8 cellular contexts compared by ENCODE assay signal in genomic region chr12:68745904-68746571, GRCh38. TPM values are rescaled to one million over a fixed set of nuclear protein-coding genes. Genes with fewer than 3 reads are reported as not detected.
A peak's percentile ranks its signal among the peaks of the same experiment; 100 is the strongest.
DNase-seq lines count a peak whose midpoint lies in the region; FAIRE-seq and TF ChIP-seq lines count a peak whose summit lies in the region.

Gene SLC35E3 (plus strand): TSS chr12:68746176. CDS start chr12:68746378, 202 bp downstream.

- peak within 1 kb of the TSS; percentile 68 to 86 (median 84) for H3K9ac ChIP-seq in H1 (replicated peaks in 1 of 4; ENCODE audit: extremely low read depth in 1 of 4, low read depth in 3 of 4, low read length in 3 of 4)
- H3K9ac ChIP-seq in mesendoderm (ENCODE audit: low read length) = peak within 1 kb of the TSS; percentile 78

- H3K14ac ChIP-seq in H1 (ENCODE audit: insufficient read length) = no peak within 1 kb of the TSS

- peaks cover 8% of the 10 kb centered on the region for H3K23me2 ChIP-seq in H1 (ENCODE audit: low read depth, low read length)

- peaks cover 0 to 16% of the 10 kb centered on the region in 2 experiments; a peak in 2 of 4 replicates for H3K79me2 ChIP-seq in H1 (ENCODE audit: control insufficient read depth in 1 of 2, insufficient read depth in 2 of 2, low read length in 2 of 2)
- no peaks in the 10 kb centered on the region for H3K79me2 ChIP-seq in mesendoderm (ENCODE audit: control insufficient read depth, insufficient read depth, low read length)

- no peak for TF ChIP-seq CTCF in GM20000 (IDR thresholded peaks at IDR 0.05; ENCODE audit: extremely low read depth, missing control alignments)
- TF ChIP-seq CTCF in H1 (IDR thresholded peaks at IDR 0.05; ENCODE audit: control extremely low read depth in 1 of 3, insufficient read depth in 1 of 3, low read depth in 1 of 3, low read length in 3 of 3) = peak in 1 of 3 experiments; percentile 3; a peak in 1 of 4 replicates

- H3K4me1 ChIP-seq in H1 (replicated peaks in 1 of 4; ENCODE audit: control insufficient read depth in 3 of 4, insufficient read depth in 4 of 4, low read length in 3 of 4) = no peaks in the 10 kb centered on the region; a peak in 2 of 7 replicates
- no peaks in the 10 kb centered on the region for H3K4me1 ChIP-seq in mesendoderm (ENCODE audit: control insufficient read depth, low read depth, low read length)

- H3K36me3 ChIP-seq in H1 (ENCODE audit: control insufficient read depth in 2 of 4, insufficient read depth in 4 of 4, low read length in 3 of 4) (peaks cover 3 to 20% (median 6%) of the 10 kb centered on the region in 4 experiments; a peak in 6 of 8 replicates), mesendoderm (ENCODE audit: control insufficient read depth, insufficient read depth, low read length) (no peaks in the 10 kb centered on the region)

- H2BK15ac ChIP-seq in H1 (ENCODE audit: low read length) (0 out of 2 replicates have a peak within 1 kb of the TSS, but pooled peaks have one; percentile 19), mesendoderm (replicated peaks; ENCODE audit: low read depth) (no peak within 1 kb of the TSS)

- TF ChIP-seq EP300 in H1 (IDR thresholded peaks at IDR 0.05; ENCODE audit: borderline replicate concordance in 1 of 2, low read depth in 2 of 2, low read length in 2 of 2) = no peak

- peak within 1 kb of the TSS; percentile 90; the same call in 1 of the 2 replicates for H4K8ac ChIP-seq in H1 (ENCODE audit: extremely low read depth, insufficient read depth, low read length)
- no peak within 1 kb of the TSS for H4K8ac ChIP-seq in mesendoderm (ENCODE audit: low read depth, low read length)

- H3K56ac ChIP-seq in H1 (replicated peaks; ENCODE audit: insufficient read length, low read depth, low read length) = peak within 1 kb of the TSS; percentile 35
- H3K56ac ChIP-seq in mesendoderm (ENCODE audit: low read length) = peak within 1 kb of the TSS; percentile 89

- no peaks in the 10 kb centered on the region for H4K20me1 ChIP-seq in H1 (replicated peaks in 1 of 2; ENCODE audit: control insufficient read depth in 1 of 2, insufficient read depth in 2 of 2, low read length in 2 of 2)

- H2BK120ac ChIP-seq in H1 (replicated peaks; ENCODE audit: low read depth, low read length) (no peak within 1 kb of the TSS), mesendoderm (ENCODE audit: low read depth, low read length) (no peak within 1 kb of the TSS)

- no peak within 1 kb of the TSS for H2AK5ac ChIP-seq in H1 (ENCODE audit: low read depth, low read length)
- no peak within 1 kb of the TSS for H2AK5ac ChIP-seq in mesendoderm (ENCODE audit: low read length)

- peak within 1 kb of the TSS; percentile 90 for H2AFZ ChIP-seq in H1 (ENCODE audit: low read length)

- H3K9me3 ChIP-seq in H1 (ENCODE audit: insufficient read depth in 2 of 2, low read depth in 1 of 2, low read length in 1 of 2) = no peaks in the 10 kb centered on the region

- H4K5ac ChIP-seq in H1 (ENCODE audit: insufficient read length, low read depth, low read length) (peak within 1 kb of the TSS; percentile 72), mesendoderm (ENCODE audit: low read length) (no peak within 1 kb of the TSS)

- peak within 1 kb of the TSS; percentile 76; the same call in 1 of the 2 replicates for H3K27ac ChIP-seq in H1 (ENCODE audit: low read depth, low read length)
- H3K27ac ChIP-seq in mesendoderm (ENCODE audit: low read depth, low read length) = peak within 1 kb of the TSS; percentile 25

- no peak for FAIRE-seq in H1 (lab: Jason Lieb, UNC)

- H3K4me2 ChIP-seq in H1 (ENCODE audit: insufficient read depth in 1 of 2, low read depth in 2 of 2, low read length in 2 of 2) (peak within 1 kb of the TSS; percentile 78 to 90), mesendoderm (ENCODE audit: low read length) (peak within 1 kb of the TSS; percentile 61)

- no peaks in the 10 kb centered on the region for H3K27me3 ChIP-seq in H1 (replicated peaks in 1 of 4; ENCODE audit: control insufficient read depth in 3 of 4, extremely low read depth in 1 of 4, insufficient read depth in 3 of 4, low read length in 3 of 4)
- H3K27me3 ChIP-seq in mesendoderm (ENCODE audit: insufficient read depth, low read length, poor library complexity) = no peaks in the 10 kb centered on the region

- H3K18ac ChIP-seq in H1 (ENCODE audit: extremely low read depth, low read length) = peak within 1 kb of the TSS; percentile 94; the same call in 1 of the 2 replicates
- H3K18ac ChIP-seq in mesendoderm (ENCODE audit: low read length) = no peak within 1 kb of the TSS

- TF ChIP-seq RAD21 in H1 (IDR thresholded peaks at IDR 0.05 in 1 of 2, conservative IDR thresholded peaks at IDR 0.05 in 1 of 2; ENCODE audit: low read depth in 2 of 2, low read length in 2 of 2) = no peak; a peak in 2 of 4 replicates

- 3% methylated on average over 52 of the region's 52 CpGs; no CpG with 5 or more reads in 1 of the 2 experiments for WGBS in H1 (ENCODE audit: extremely low coverage in 1 of 2, insufficient coverage in 1 of 2, insufficient read length in 1 of 2, insufficient replicate concordance in 2 of 2, low coverage in 1 of 2, low lambda C conversion rate in 2 of 2, missing lambda C conversion rate in 1 of 2), 2 experiments
- WGBS in mesendoderm (ENCODE audit: extremely low coverage, insufficient coverage, low lambda C conversion rate) = no CpG with 5 or more reads among the region's 52 CpGs

- peak within 1 kb of the TSS; percentile 66 for H4K91ac ChIP-seq in H1 (replicated peaks; ENCODE audit: insufficient read length, low read length)

- H2BK12ac ChIP-seq in H1 (ENCODE audit: low read depth, low read length) = peak within 1 kb of the TSS; percentile 33; the same call in 1 of the 2 replicates

- DNase-seq in COLO668 (lab: John Stamatoyannopoulos, UW; ENCODE audit: unreplicated experiment) (peak; percentile 98), GM20000 (ENCODE audit: low spot score) (peak; percentile 94), HT-29 (ENCODE audit: low spot score) (peak; percentile 95), H1 (ENCODE audit: low read depth in 1 of 2, low spot score in 2 of 2) (peak; percentile 77 to 92), mesendoderm (peak; percentile 95)
- peak; percentile 84 for DNase-seq in NK-92 treated with Interleukin-12 subunit alpha and Interleukin-12 subunit beta, amount 100 ng/mL, for 24 hours (lab: John Stamatoyannopoulos, UW)
- DNase-seq in activated CD8-positive, alpha-beta memory T cell treated with anti-CD3 and anti-CD28 coated beads for 48 hours (ENCODE audit: low read depth in 2 of 3, low spot score in 2 of 3) = peak; percentile 79 to 86 (median 84)
- peak; percentile 84 for DNase-seq in stimulated activated CD8-positive, alpha-beta memory T cell treated with anti-CD3 and anti-CD28 coated beads, Interleukin-12 subunit alpha, Interleukin-12 subunit beta, amount 100 ng/mL, for 4 hours (ENCODE audit: low read depth)

- H3K4ac ChIP-seq in H1 (replicated peaks; ENCODE audit: insufficient read length, low read depth, low read length) (no peak within 1 kb of the TSS), mesendoderm (ENCODE audit: low read depth, low read length) (no peak within 1 kb of the TSS)

- H2BK20ac ChIP-seq in H1 (ENCODE audit: low read length) = no peak within 1 kb of the TSS

- H3K79me1 ChIP-seq in H1 (ENCODE audit: low read depth, low read length) (peaks cover 3% of the 10 kb centered on the region; the same call in 1 of the 2 replicates), mesendoderm (ENCODE audit: low read length) (no peaks in the 10 kb centered on the region)

- TF ChIP-seq POLR2A in H1 (IDR thresholded peaks at IDR 0.05; ENCODE audit: control extremely low read depth in 1 of 2, low read depth in 2 of 2, low read length in 2 of 2) = peak; percentile 60 to 93

- no peak within 1 kb of the TSS for H3K23ac ChIP-seq in H1 (ENCODE audit: insufficient read length)
- peak within 1 kb of the TSS; percentile 59 for H3K23ac ChIP-seq in mesendoderm (ENCODE audit: low read length)

- CTCF ChIA-PET in H1 (lab: Charles Lee; ENCODE audit: partially characterized antibody) = interaction anchor here (0.7 kb wide), 1 partner anchor 129 kb away, joined by 4 read pairs; no protein-coding TSS in a partner anchor

- POLR2A ChIA-PET in H1 (lab: Charles Lee; ENCODE audit: partially characterized antibody) = interaction anchor here (0.7 to 3.5 kb wide), 16 partner anchors 10 to 405 kb away, joined by 3 to 36 read pairs (median 4); partner anchors contain the start of gene MDM2

- H3K4me3 ChIP-seq in H1 (ENCODE audit: extremely low read depth in 1 of 4, insufficient read depth in 2 of 4, low read depth in 3 of 4, low read length in 4 of 4) (peak within 1 kb of the TSS; percentile 79 to 91 (median 86)), mesendoderm (ENCODE audit: low read length) (peak within 1 kb of the TSS; percentile 81)

- H2BK5ac ChIP-seq in H1 (ENCODE audit: low read depth, low read length) = peak within 1 kb of the TSS; percentile 76; the same call in 1 of the 2 replicates
- H2BK5ac ChIP-seq in mesendoderm (ENCODE audit: low read length) = peak within 1 kb of the TSS; percentile 41

TF ChIP-seq in H1, 55 proteins besides CTCF, POLR2A, EP300 and RAD21 (continues in another document):
- TF ChIP-seq CREB1 (IDR thresholded peaks at IDR 0.05) (peak; percentile 76; the same call in 1 of the 2 replicates), YY1 (IDR thresholded peaks at IDR 0.05; ENCODE audit: low read depth, low read length) (0 out of 2 replicates have a peak, but pooled peaks have one; percentile 10), NRF1 (IDR thresholded peaks at IDR 0.05; ENCODE audit: low read depth, low read length) (peak; percentile 87), BRCA1 (IDR thresholded peaks at IDR 0.05; ENCODE audit: low read depth, low read length) (no peak), FOSL1 (IDR thresholded peaks at IDR 0.05; ENCODE audit: insufficient read depth, low read depth, low read length) (0 out of 2 replicates have a peak, but pooled peaks have one; percentile 57)
- TF ChIP-seq, protein P1, sequence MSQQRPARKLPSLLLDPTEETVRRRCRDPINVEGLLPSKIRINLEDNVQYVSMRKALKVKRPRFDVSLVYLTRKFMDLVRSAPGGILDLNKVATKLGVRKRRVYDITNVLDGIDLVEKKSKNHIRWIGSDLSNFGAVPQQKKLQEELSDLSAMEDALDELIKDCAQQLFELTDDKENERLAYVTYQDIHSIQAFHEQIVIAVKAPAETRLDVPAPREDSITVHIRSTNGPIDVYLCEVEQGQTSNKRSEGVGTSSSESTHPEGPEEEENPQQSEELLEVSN (IDR thresholded peaks at IDR 0.05) = peak; percentile 64

RNA-seq across cellular contexts. Expression of gene SLC35E3, which starts in this region (rescaled TPM):
- total RNA-seq in HT-29 (2014; rRNA removed; shearing (Covaris generic)) = 2.9 and 4.6 TPM in 2 replicates
- 10.0 and 12.9 TPM in 2 replicates for total RNA-seq in H1 (2021; fragmentation: NEBNext Ultra II Directional; extraction: Animal tissue kit (Norgen Biotek cat#: 25700))
- polyA plus RNA-seq in H1 (2011; rRNA removed) = 9.7 and 10.9 TPM in 2 replicates
- polyA plus RNA-seq in H1 (2011; cell fraction: cytosol; rRNA removed) = 6.7 TPM
- polyA plus RNA-seq in H1 (2011; cell fraction: nucleus; rRNA removed) = 4.9 TPM
- polyA plus RNA-seq in H1 (2012, experiment 1 of 2) = 9.3 to 11.3 TPM (median 10.8 TPM) in 4 replicates
- polyA plus RNA-seq in H1 (2012, experiment 2 of 2) = 1.8 TPM
- polyA plus RNA-seq in H1 (2013, experiment 1 of 2) = 9.0 TPM
- polyA plus RNA-seq in H1 (2013, experiment 2 of 2) = 10.2 TPM
- 4.6 and 10.4 TPM in 2 replicates for polyA minus RNA-seq in H1 (2011; rRNA and poly(A)+ RNA removed)
- polyA minus RNA-seq in H1 (2011; cell fraction: cytosol; rRNA and poly(A)+ RNA removed) = 8.2 TPM
- polyA minus RNA-seq in H1 (2011; cell fraction: nucleus; rRNA and poly(A)+ RNA removed) = 2.9 TPM
- 6.5 TPM for polyA plus RNA-seq in mesendoderm (2013, experiment 1 of 2)
- 7.2 TPM for polyA plus RNA-seq in mesendoderm (2013, experiment 2 of 2)

Comparison
In these comparisons a context has a peak if more than half of its experiments do, and no peak if none do; other contexts are left out.
1. Peak in every context shown above with its lines: DNase-seq, H3K4me3 ChIP-seq and H3K27ac ChIP-seq.